9 cellular contexts compared by ENCODE assay signal in the genomic region with DNA sequence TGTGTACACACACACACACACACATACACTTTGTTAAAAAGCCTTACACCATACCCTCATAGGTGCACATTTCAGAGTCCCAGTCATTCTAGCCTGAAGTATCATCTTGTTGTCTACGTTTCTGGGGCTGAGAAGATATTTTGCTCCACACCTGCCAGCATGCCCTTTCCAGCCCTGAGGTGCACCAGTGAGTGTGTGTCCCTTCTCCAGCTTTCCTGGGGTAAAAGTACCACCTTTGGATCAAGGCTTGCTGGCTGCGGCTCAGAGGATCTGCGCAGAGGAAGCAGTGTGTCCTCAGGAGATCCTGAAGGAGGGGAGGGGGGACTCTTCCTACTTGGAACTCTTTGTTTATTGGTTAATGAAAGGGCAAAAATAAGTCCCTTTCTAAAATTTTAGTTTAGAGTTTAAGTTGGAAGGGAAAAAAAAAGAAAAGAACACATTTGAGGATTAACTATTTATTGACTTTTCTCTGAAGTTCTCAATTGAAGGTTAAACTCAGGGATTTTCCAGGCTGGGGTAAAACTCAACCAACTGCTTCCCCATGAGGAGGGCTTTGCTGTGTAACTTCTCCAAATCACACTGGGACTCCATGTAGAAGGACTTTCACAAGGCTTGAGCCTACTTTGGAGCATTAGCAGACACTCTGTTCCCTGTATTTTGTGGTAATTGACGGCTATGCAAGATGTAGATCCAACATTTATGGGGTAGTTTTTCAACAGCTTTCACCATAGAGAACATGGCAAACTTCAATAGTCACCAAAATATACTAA.
DNase-seq lines count a peak whose midpoint lies in the region; ATAC-seq and TF ChIP-seq lines count a peak whose summit lies in the region.
"Had no signal": no experiment of that assay in that cellular context is flagged by ENCODE, and none has a peak within 500 bp of the region (broad histone marks: within the 10 kb centered on the region; RNA-seq: fewer than 3 reads in every experiment).

No MANE protein-coding gene starts in this region.

- peaks cover 11 to 13% of the 10 kb centered on the region in 2 experiments; a peak in 3 of 4 replicates for H3K4me1 ChIP-seq in SK-N-SH (ENCODE audit: control insufficient read depth in 1 of 2, insufficient read depth in 2 of 2, low read depth in 1 of 2, low read length in 1 of 2)
- H3K4me1 ChIP-seq in thymus (ENCODE audit: control insufficient read depth, insufficient read depth, low read length) = peaks cover 15% of the 10 kb centered on the region

- H4K20me1 ChIP-seq in SK-N-SH (ENCODE audit: insufficient read depth) = no peaks in the 10 kb centered on the region

- no peaks in the 10 kb centered on the region; the same call in 1 of the 2 replicates for H3K79me2 ChIP-seq in SK-N-SH (ENCODE audit: insufficient read depth)

- H3K9me3 ChIP-seq in SK-N-SH = no peaks in the 10 kb centered on the region
- H3K9me3 ChIP-seq in thymus (ENCODE audit: control insufficient read depth) = no peaks in the 10 kb centered on the region

- intact Hi-C loops in activated T-helper 2 cell treated with anti-CD3 and anti-CD28 coated beads, Interferon-gamma antibody, Interleukin-2, Interleukin-4, amounts not matched to agents 10 μg/mL and 5 μg/mL and 100 μg/mL, durations not matched to agents 14 hours and 24 hours and 36 hours (cut with micrococcal nuclease) = loop anchor here (10.0 kb wide), 1 partner anchor 111 kb away; no protein-coding TSS in a partner anchor

- TF ChIP-seq EP300 in SK-N-SH (IDR thresholded peaks at IDR 0.05; ENCODE audit: borderline replicate concordance in 1 of 2, low read depth in 1 of 2, low read length in 1 of 2) = no peak

- POLR2A ChIA-PET in SK-N-SH (lab: Yijun Ruan, JAX) = no interaction called here

- H3K4me3 Mint-ChIP-seq in activated T-helper 2 cell treated with anti-CD3 and anti-CD28 coated beads, Interferon-gamma antibody, Interleukin-2, Interleukin-4, amounts not matched to agents 10 μg/mL and 5 μg/mL and 100 μg/mL, durations not matched to agents 14 hours and 24 hours and 36 hours (ENCODE audit: low read depth) = peak overlapping the region; percentile 97

- peak overlapping the region; percentile 80 for H3K27ac Mint-ChIP-seq in activated T-helper 2 cell treated with anti-CD3 and anti-CD28 coated beads, Interferon-gamma antibody, Interleukin-2, Interleukin-4, amounts not matched to agents 10 μg/mL and 5 μg/mL and 100 μg/mL, durations not matched to agents 14 hours and 24 hours and 36 hours

- no peaks in the 10 kb centered on the region for H3K36me3 ChIP-seq in SK-N-SH (replicated peaks in 1 of 2; ENCODE audit: control insufficient read depth in 1 of 2, insufficient read depth in 2 of 2, low read length in 1 of 2)
- no peaks in the 10 kb centered on the region for H3K36me3 ChIP-seq in thymus (ENCODE audit: control insufficient read depth, insufficient read depth)

- no peaks in the 10 kb centered on the region for H3K27me3 Mint-ChIP-seq in activated T-helper 2 cell treated with anti-CD3 and anti-CD28 coated beads, Interferon-gamma antibody, Interleukin-2, Interleukin-4, amounts not matched to agents 10 μg/mL and 5 μg/mL and 100 μg/mL, durations not matched to agents 14 hours and 24 hours and 36 hours (ENCODE audit: low read depth)

- DNase-seq in SK-N-SH = no peak
- DNase-seq in activated T-helper 2 cell treated with anti-CD3 and anti-CD28 coated beads, Interferon-gamma antibody, Interleukin-2, Interleukin-4, amounts not matched to agents 10 μg/mL and 5 μg/mL and 100 μg/mL, durations not matched to agents 14 hours and 24 hours and 36 hours (ENCODE audit: low spot score) = no peak
- no peak for DNase-seq in foreskin melanocyte

- no peaks in the 10 kb centered on the region for H3K9me2 ChIP-seq in SK-N-SH

- H3K4me1 Mint-ChIP-seq in activated T-helper 2 cell treated with anti-CD3 and anti-CD28 coated beads, Interferon-gamma antibody, Interleukin-2, Interleukin-4, amounts not matched to agents 10 μg/mL and 5 μg/mL and 100 μg/mL, durations not matched to agents 14 hours and 24 hours and 36 hours (ENCODE audit: low read depth) = peaks cover 64% of the 10 kb centered on the region

- no peaks in the 10 kb centered on the region for H3K9me3 Mint-ChIP-seq in activated T-helper 2 cell treated with anti-CD3 and anti-CD28 coated beads, Interferon-gamma antibody, Interleukin-2, Interleukin-4, amounts not matched to agents 10 μg/mL and 5 μg/mL and 100 μg/mL, durations not matched to agents 14 hours and 24 hours and 36 hours

- no peaks in the 10 kb centered on the region for H3F3A ChIP-seq in SK-N-SH (replicated peaks; ENCODE audit: insufficient read depth)

- no peak overlapping the region for H3K4me3 ChIP-seq in SK-N-SH (ENCODE audit: low read depth in 2 of 2, low read length in 1 of 2)
- peak overlapping the region; percentile 49 for H3K4me3 ChIP-seq in thymus (ENCODE audit: low read length)

- H3K4me2 ChIP-seq in SK-N-SH = no peak overlapping the region

- CTCF ChIA-PET in SK-N-SH (lab: Yijun Ruan, JAX) = interaction anchor here (1.2 kb wide), 1 partner anchor 113 kb away, joined by 3 read pairs; no protein-coding TSS in a partner anchor

- ATAC-seq in SK-N-SH treated with all-trans-retinoic acid at 6 μM for 48 hours (no peak), GM19351 (IDR thresholded peaks at IDR 0.05; ENCODE audit: unreplicated experiment) (no peak), GM18502 (IDR thresholded peaks at IDR 0.05; ENCODE audit: poor library complexity, unreplicated experiment) (no peak)

- H3K27ac ChIP-seq in SK-N-SH (ENCODE audit: low read depth in 2 of 2, low read length in 1 of 2) = no peak overlapping the region; a peak in 1 of 4 replicates
- H3K27ac ChIP-seq in layer of hippocampus (ENCODE audit: low read depth, low read length) = peak overlapping the region; percentile 60
- H3K27ac ChIP-seq in thymus (ENCODE audit: low read depth) = peak overlapping the region; percentile 81
- H3K27ac ChIP-seq: C4-2B had no signal

- H2AFZ ChIP-seq in SK-N-SH (ENCODE audit: low read depth) = 0 out of 2 replicates have a peak overlapping the region, but pooled peaks have one; percentile 13

- no peak overlapping the region for H3K9ac ChIP-seq in SK-N-SH

- H3K36me3 Mint-ChIP-seq in activated T-helper 2 cell treated with anti-CD3 and anti-CD28 coated beads, Interferon-gamma antibody, Interleukin-2, Interleukin-4, amounts not matched to agents 10 μg/mL and 5 μg/mL and 100 μg/mL, durations not matched to agents 14 hours and 24 hours and 36 hours (ENCODE audit: low read depth) = peaks cover 47% of the 10 kb centered on the region

- no peak for TF ChIP-seq CTCF in SK-N-SH (IDR thresholded peaks at IDR 0.05)

- 86% methylated on average over 4 of the region's 4 CpGs for WGBS in SK-N-SH (ENCODE audit: low lambda C conversion rate)
- WGBS in thymus = 47% methylated on average over 4 of the region's 4 CpGs

- no peak for TF ChIP-seq RAD21 in SK-N-SH (IDR thresholded peaks at IDR 0.05; ENCODE audit: low read length)

- H3K27me3 ChIP-seq in SK-N-SH (ENCODE audit: insufficient read depth) (no peaks in the 10 kb centered on the region), layer of hippocampus (ENCODE audit: control insufficient read depth, insufficient read depth, low read length) (no peaks in the 10 kb centered on the region), thymus (ENCODE audit: control insufficient read depth, insufficient read depth) (no peaks in the 10 kb centered on the region)

TF ChIP-seq in SK-N-SH, 30 proteins besides CTCF, POLR2A, EP300 and RAD21 (continues in another document):
- no peak for TF ChIP-seq TAF1 (IDR thresholded peaks at IDR 0.05; ENCODE audit: borderline replicate concordance, low read depth, low read length)
- no peak for TF ChIP-seq GATA2 (CRISPR knock-in tag; IDR thresholded peaks at IDR 0.05)
- TF ChIP-seq, protein P1, sequence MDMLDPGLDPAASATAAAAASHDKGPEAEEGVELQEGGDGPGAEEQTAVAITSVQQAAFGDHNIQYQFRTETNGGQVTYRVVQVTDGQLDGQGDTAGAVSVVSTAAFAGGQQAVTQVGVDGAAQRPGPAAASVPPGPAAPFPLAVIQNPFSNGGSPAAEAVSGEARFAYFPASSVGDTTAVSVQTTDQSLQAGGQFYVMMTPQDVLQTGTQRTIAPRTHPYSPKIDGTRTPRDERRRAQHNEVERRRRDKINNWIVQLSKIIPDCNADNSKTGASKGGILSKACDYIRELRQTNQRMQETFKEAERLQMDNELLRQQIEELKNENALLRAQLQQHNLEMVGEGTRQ (IDR thresholded peaks at IDR 0.05; ENCODE audit: borderline replicate concordance, low read depth, low read length) = no peak
- TF ChIP-seq IRF3 (IDR thresholded peaks at IDR 0.05; ENCODE audit: low read depth, low read length) = no peak

TF ChIP-seq in SK-N-SH treated with all-trans-retinoic acid at 6 μM for 48 hours, 23 proteins besides CTCF, POLR2A, EP300 and RAD21 (continues in another document):
- TF ChIP-seq TOX (CRISPR knock-in tag; IDR thresholded peaks at IDR 0.05; ENCODE audit: borderline replicate concordance) = no peak
- TF ChIP-seq, protein P2, sequence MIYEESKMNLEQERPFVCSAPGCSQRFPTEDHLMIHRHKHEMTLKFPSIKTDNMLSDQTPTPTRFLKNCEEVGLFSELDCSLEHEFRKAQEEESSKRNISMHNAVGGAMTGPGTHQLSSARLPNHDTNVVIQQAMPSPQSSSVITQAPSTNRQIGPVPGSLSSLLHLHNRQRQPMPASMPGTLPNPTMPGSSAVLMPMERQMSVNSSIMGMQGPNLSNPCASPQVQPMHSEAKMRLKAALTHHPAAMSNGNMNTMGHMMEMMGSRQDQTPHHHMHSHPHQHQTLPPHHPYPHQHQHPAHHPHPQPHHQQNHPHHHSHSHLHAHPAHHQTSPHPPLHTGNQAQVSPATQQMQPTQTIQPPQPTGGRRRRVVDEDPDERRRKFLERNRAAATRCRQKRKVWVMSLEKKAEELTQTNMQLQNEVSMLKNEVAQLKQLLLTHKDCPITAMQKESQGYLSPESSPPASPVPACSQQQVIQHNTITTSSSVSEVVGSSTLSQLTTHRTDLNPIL (CRISPR knock-in tag; IDR thresholded peaks at IDR 0.05; ENCODE audit: low read depth) = no peak
- no peak for TF ChIP-seq ZNF70 (CRISPR knock-in tag; IDR thresholded peaks at IDR 0.05)

Comparison
In these comparisons a context has a peak if more than half of its experiments do, and no peak if none do; other contexts are left out.
1. H3K27ac ChIP-seq: peak in layer of hippocampus (single experiment) and thymus (single experiment); none in SK-N-SH (0 of 2).